Comparison of ENCODE assay signal across 8 cellular contexts in the genomic region with DNA sequence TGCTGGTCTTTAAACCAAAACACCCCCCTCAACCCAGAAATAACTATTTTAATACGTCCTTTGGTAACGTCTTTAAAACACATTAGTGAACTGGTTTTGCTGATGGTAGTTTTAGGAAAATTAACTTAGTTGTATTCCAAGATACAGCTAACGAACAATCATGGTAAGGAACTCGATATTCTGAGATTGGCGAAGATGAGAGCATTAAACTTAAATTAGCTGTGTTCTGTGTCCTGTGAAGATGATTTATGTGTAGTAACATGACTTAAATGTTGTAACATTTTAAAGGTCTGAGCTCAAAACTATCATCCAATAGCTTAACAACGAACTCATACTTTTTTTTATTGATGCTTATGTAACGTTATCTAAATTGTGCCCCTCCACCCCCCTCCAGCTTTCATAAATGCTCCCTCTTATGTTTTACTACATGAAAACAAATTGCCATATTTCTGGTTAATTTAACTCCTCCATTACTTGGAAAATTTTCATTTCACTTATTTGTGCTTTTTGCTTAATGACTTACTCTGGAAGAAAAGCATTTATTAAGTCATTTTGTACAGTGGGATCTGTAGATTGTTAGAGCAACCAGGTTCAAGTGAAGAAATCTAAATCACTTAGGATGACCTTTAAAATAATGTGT. TPM values are rescaled to one million over a fixed set of nuclear protein-coding genes. Genes with fewer than 3 reads are reported as not detected.
A peak's percentile ranks its signal among the peaks of the same experiment; 100 is the strongest.
DNase-seq lines count a peak whose midpoint lies in the region; ATAC-seq and TF ChIP-seq lines count a peak whose summit lies in the region.

No MANE protein-coding gene starts in this region.

- peak overlapping the region; percentile 71 for H3K4me3 Mint-ChIP-seq in T-helper 2 cell treated with Interferon-gamma antibody and Interleukin-4, amounts not matched to agents 5 μg/mL and 100 μg/mL, for 36 hours
- H3K4me3 Mint-ChIP-seq in activated CD8-positive, alpha-beta T cell treated with anti-CD3 and anti-CD28 coated beads for 36 hours: peak overlapping the region; percentile 66
- H3K4me3 Mint-ChIP-seq in immature natural killer cell: peak overlapping the region; percentile 71 to 82 (median 74)

- no peaks in the 10 kb centered on the region for H3K36me3 ChIP-seq in stomach

- peaks cover 5 to 24% (median 21%) of the 10 kb centered on the region in 4 donors for H3K4me1 ChIP-seq in stomach

- CTCF ChIA-PET in activated CD8-positive, alpha-beta T cell treated with anti-CD3 and anti-CD28 coated beads for 36 hours (lab: Charles Lee): interaction anchor here (0.8 to 2.2 kb wide), 4 partner anchors 262 to 439 kb away, joined by 3 to 4 read pairs (median 4); no protein-coding TSS in a partner anchor

- DNase-seq in T-helper 2 cell treated with Interferon-gamma antibody and Interleukin-4, amounts not matched to agents 5 μg/mL and 100 μg/mL, for 36 hours (ENCODE audit: low spot score): no peak
- DNase-seq in T-helper 2 cell: no peak
- DNase-seq in activated CD8-positive, alpha-beta T cell treated with anti-CD3 and anti-CD28 coated beads for 36 hours: no peak
- no peak for DNase-seq in immature natural killer cell
- DNase-seq in stomach: no peak
- DNase-seq in DMS79 treated with DMSO at 0.1 percent for 48 hours (lab: John Stamatoyannopoulos, UW): no peak
- DNase-seq in islet precursor cell: no peak

- no peaks in the 10 kb centered on the region for H3K9me3 Mint-ChIP-seq in T-helper 2 cell treated with Interferon-gamma antibody and Interleukin-4, amounts not matched to agents 5 μg/mL and 100 μg/mL, for 36 hours
- H3K9me3 Mint-ChIP-seq in activated CD8-positive, alpha-beta T cell treated with anti-CD3 and anti-CD28 coated beads for 36 hours: no peaks in the 10 kb centered on the region
- peaks cover 0 to 2% (median 0%) of the 10 kb centered on the region in 6 donors for H3K9me3 Mint-ChIP-seq in immature natural killer cell

- TF ChIP-seq EP300 in stomach (IDR thresholded peaks at IDR 0.05): no peak

- H3K36me3 Mint-ChIP-seq in T-helper 2 cell treated with Interferon-gamma antibody and Interleukin-4, amounts not matched to agents 5 μg/mL and 100 μg/mL, for 36 hours (ENCODE audit: low read depth): no peaks in the 10 kb centered on the region
- H3K36me3 Mint-ChIP-seq in activated CD8-positive, alpha-beta T cell treated with anti-CD3 and anti-CD28 coated beads for 36 hours (ENCODE audit: low read depth): no peaks in the 10 kb centered on the region
- peaks cover 0 to 4% (median 0%) of the 10 kb centered on the region in 3 donors for H3K36me3 Mint-ChIP-seq in immature natural killer cell

- peak overlapping the region in 4 of 5 donors; percentile 47 to 76 (median 56) for H3K27ac ChIP-seq in stomach

- H3K27ac Mint-ChIP-seq in T-helper 2 cell treated with Interferon-gamma antibody and Interleukin-4, amounts not matched to agents 5 μg/mL and 100 μg/mL, for 36 hours: no peak overlapping the region
- H3K27ac Mint-ChIP-seq in activated CD8-positive, alpha-beta T cell treated with anti-CD3 and anti-CD28 coated beads for 36 hours: no peak overlapping the region
- H3K27ac Mint-ChIP-seq in immature natural killer cell: peak overlapping the region in 1 of 6 donors; percentile 49

- TF ChIP-seq POLR2A in stomach (IDR thresholded peaks at IDR 0.05): no peak

- intact Hi-C loops in activated CD8-positive, alpha-beta T cell treated with anti-CD3 and anti-CD28 coated beads for 36 hours (cut with micrococcal nuclease): loop anchor here (5.0 kb wide), 1 partner anchor 370 kb away; no protein-coding TSS in a partner anchor
- intact Hi-C loops in stomach (cut with DNase I; ENCODE audit: low total_unique reads): no loop called here

- H3K27me3 Mint-ChIP-seq in T-helper 2 cell treated with Interferon-gamma antibody and Interleukin-4, amounts not matched to agents 5 μg/mL and 100 μg/mL, for 36 hours (ENCODE audit: low read depth): peaks cover 62% of the 10 kb centered on the region
- peaks cover 29% of the 10 kb centered on the region for H3K27me3 Mint-ChIP-seq in activated CD8-positive, alpha-beta T cell treated with anti-CD3 and anti-CD28 coated beads for 36 hours
- H3K27me3 Mint-ChIP-seq in immature natural killer cell (ENCODE audit: low read depth in 3 of 3): peaks cover 9 to 40% (median 32%) of the 10 kb centered on the region in 3 donors

- POLR2A ChIA-PET in activated CD8-positive, alpha-beta T cell treated with anti-CD3 and anti-CD28 coated beads for 36 hours (lab: Charles Lee): no interaction called here

- TF ChIP-seq CTCF in activated CD8-positive, alpha-beta T cell treated with anti-CD3 and anti-CD28 coated beads for 36 hours (IDR thresholded peaks at IDR 0.05): no peak
- TF ChIP-seq CTCF in stomach (IDR thresholded peaks at IDR 0.05): no peak

- no peak for ATAC-seq in activated CD8-positive, alpha-beta T cell treated with anti-CD3 and anti-CD28 coated beads for 36 hours
- ATAC-seq in HG03354 (IDR thresholded peaks at IDR 0.05; ENCODE audit: poor library complexity, severe bottlenecking, unreplicated experiment): no peak

- H3K4me3 ChIP-seq in stomach: peak overlapping the region; percentile 62 to 75 (median 62)

- H3K4me1 Mint-ChIP-seq in T-helper 2 cell treated with Interferon-gamma antibody and Interleukin-4, amounts not matched to agents 5 μg/mL and 100 μg/mL, for 36 hours (ENCODE audit: low read depth): peaks cover 7% of the 10 kb centered on the region
- peaks cover 5% of the 10 kb centered on the region for H3K4me1 Mint-ChIP-seq in activated CD8-positive, alpha-beta T cell treated with anti-CD3 and anti-CD28 coated beads for 36 hours (ENCODE audit: low read depth)
- peaks cover 16 to 17% of the 10 kb centered on the region in 2 donors for H3K4me1 Mint-ChIP-seq in immature natural killer cell

- no peaks in the 10 kb centered on the region for H3K9me3 ChIP-seq in stomach

- H3K27me3 ChIP-seq in stomach: peaks cover 0 to 17% (median 6%) of the 10 kb centered on the region in 3 donors

- WGBS in stomach, 5 donors: 31 to 45% (median 42%) methylated on average over 7 of the region's 7 CpGs

RNA-seq across cellular contexts. Expression of a gene that starts 1.7 kb away (rescaled TPM):
- total RNA-seq in activated CD8-positive, alpha-beta T cell treated with anti-CD3 and anti-CD28 coated beads for 36 hours: under 1 TPM; 0.25 to 0.78 TPM
- polyA plus RNA-seq in immature natural killer cell (not detected), stomach (1 to 10 TPM; 1.6 to 1.9 (median 1.7) TPM)
- 10 to 100 TPM in 3 of 5 donors, 1 to 10 TPM in 2; 5.8 to 11.2 (median 10.1) TPM for total RNA-seq in stomach
